Comparison of ENCODE assay signal across 15 cellular contexts in genomic region chr2:230600881-230601280, GRCh38.
DNase-seq lines count a peak whose midpoint lies in the region; ATAC-seq and TF ChIP-seq lines count a peak whose summit lies in the region.
"Had no signal": no experiment of that assay in that cellular context is flagged by ENCODE, and none has a peak within 500 bp of the region (broad histone marks: within the 10 kb centered on the region; RNA-seq: fewer than 3 reads in every experiment).

No MANE protein-coding gene starts in this region.

- peak overlapping the region; percentile 72 for H3K4me3 Mint-ChIP-seq in CD4-positive, alpha-beta T cell
- H3K4me3 Mint-ChIP-seq in effector memory CD8-positive, alpha-beta T cell: peak overlapping the region; percentile 59 to 68

- no peaks in the 10 kb centered on the region for H3K27me3 Mint-ChIP-seq in CD4-positive, alpha-beta T cell
- H3K27me3 Mint-ChIP-seq in effector memory CD8-positive, alpha-beta T cell: no peaks in the 10 kb centered on the region

- peak overlapping the region; percentile 32 for H3K4me3 ChIP-seq in DOHH2 (ENCODE audit: low read length)
- no peak overlapping the region for H3K4me3 ChIP-seq in PC-9
- H3K4me3 ChIP-seq in osteoblast (ENCODE audit: insufficient read depth, low read length): no peak overlapping the region
- H3K4me3 ChIP-seq: adrenal gland, cardiac muscle cell had no signal

- H2AFZ ChIP-seq in PC-9 (no peak overlapping the region), osteoblast (ENCODE audit: low read length) (no peak overlapping the region)
- H2AFZ ChIP-seq: parathyroid adenoma had no signal

- peak overlapping the region; percentile 98 for H3K27ac Mint-ChIP-seq in CD4-positive, alpha-beta T cell
- H3K27ac Mint-ChIP-seq in effector memory CD8-positive, alpha-beta T cell: peak overlapping the region; percentile 44 to 76

- POLR2A ChIA-PET in CD4-positive, alpha-beta T cell (lab: Charles Lee): no interaction called here
- POLR2A ChIA-PET in PC-9 (lab: Charles Lee; ENCODE audit: unreplicated experiment): no interaction called here

- H3K9me3 Mint-ChIP-seq in CD4-positive, alpha-beta T cell: peaks cover 22% of the 10 kb centered on the region
- peaks cover 0 to 2% of the 10 kb centered on the region in 2 donors for H3K9me3 Mint-ChIP-seq in effector memory CD8-positive, alpha-beta T cell

- H3K9me2 ChIP-seq in DOHH2 (replicated peaks; ENCODE audit: control insufficient read depth, low read length): no peaks in the 10 kb centered on the region
- no peaks in the 10 kb centered on the region for H3K9me2 ChIP-seq in PC-9 (ENCODE audit: insufficient read depth)

- TF ChIP-seq CTCF in CD4-positive, alpha-beta T cell (IDR thresholded peaks at IDR 0.05): no peak
- TF ChIP-seq CTCF in DOHH2 (IDR thresholded peaks at IDR 0.05; ENCODE audit: low read depth, low read length, poor library complexity, severe bottlenecking) (no peak), PC-9 (conservative IDR thresholded peaks at IDR 0.05) (no peak), osteoblast (IDR thresholded peaks at IDR 0.05; ENCODE audit: extremely low read depth, low read depth, low read length) (no peak)

- H3K27me3 ChIP-seq in CD4-positive, alpha-beta T cell (ENCODE audit: control insufficient read depth, insufficient read depth, low read length): no peaks in the 10 kb centered on the region
- H3K27me3 ChIP-seq in DOHH2 (ENCODE audit: control insufficient read depth, low read length) (no peaks in the 10 kb centered on the region), PC-9 (ENCODE audit: insufficient read depth, low read depth) (peaks cover 16% of the 10 kb centered on the region), osteoblast (ENCODE audit: insufficient read depth, low read length) (no peaks in the 10 kb centered on the region)
- H3K27me3 ChIP-seq: adrenal gland, cardiac muscle cell had no signal

- H3K9me3 ChIP-seq in CD4-positive, alpha-beta T cell (ENCODE audit: control insufficient read depth, low read length): no peaks in the 10 kb centered on the region
- H3K9me3 ChIP-seq in DOHH2 (ENCODE audit: control insufficient read depth, insufficient read depth, low read length): 0 out of 2 replicates have a peak, but pooled peaks cover 2% of the 10 kb centered on the region
- no peaks in the 10 kb centered on the region for H3K9me3 ChIP-seq in PC-9 (ENCODE audit: insufficient read depth, low read depth)
- H3K9me3 ChIP-seq in osteoblast (ENCODE audit: low read depth, low read length): no peaks in the 10 kb centered on the region
- H3K9me3 ChIP-seq: adrenal gland had no signal

- H3F3A ChIP-seq in DOHH2 (ENCODE audit: control insufficient read depth, insufficient read depth) (peaks cover 7% of the 10 kb centered on the region), PC-9 (ENCODE audit: insufficient read depth, low read depth) (0 out of 2 replicates have a peak, but pooled peaks cover 4% of the 10 kb centered on the region)

- intact Hi-C loops in CD4-positive, alpha-beta T cell (cut with DNase I, micrococcal nuclease): loop anchor here (5.0 kb wide), 2 partner anchors 61 to 389 kb away; no protein-coding TSS in a partner anchor
- intact Hi-C loops in PC-9 (cut with micrococcal nuclease; ENCODE audit: unreplicated experiment): no loop called here

- H3K79me2 ChIP-seq in DOHH2 (ENCODE audit: control insufficient read depth, low read length) (no peaks in the 10 kb centered on the region), PC-9 (ENCODE audit: low read depth) (no peaks in the 10 kb centered on the region), osteoblast (ENCODE audit: insufficient read depth, low read length) (no peaks in the 10 kb centered on the region)
- H3K79me2 ChIP-seq: parathyroid adenoma had no signal

- CTCF ChIA-PET in CD4-positive, alpha-beta T cell (lab: Charles Lee): no interaction called here
- CTCF ChIA-PET in PC-9 (lab: Charles Lee): no interaction called here

- H4K20me1 ChIP-seq in DOHH2 (ENCODE audit: control insufficient read depth, insufficient read depth, low read depth, low read length): no peaks in the 10 kb centered on the region
- no peaks in the 10 kb centered on the region for H4K20me1 ChIP-seq in PC-9 (ENCODE audit: insufficient read depth)
- no peaks in the 10 kb centered on the region for H4K20me1 ChIP-seq in osteoblast (ENCODE audit: insufficient read depth, low read length)

- peaks cover 93% of the 10 kb centered on the region for H3K4me1 Mint-ChIP-seq in CD4-positive, alpha-beta T cell (ENCODE audit: low read depth)
- H3K4me1 Mint-ChIP-seq in effector memory CD8-positive, alpha-beta T cell (ENCODE audit: low read depth in 2 of 2): peaks cover 32 to 50% of the 10 kb centered on the region in 2 donors

- peak overlapping the region; percentile 50 for H3K4me2 ChIP-seq in DOHH2 (ENCODE audit: low read length)
- H3K4me2 ChIP-seq in PC-9: peak overlapping the region; percentile 51
- H3K4me2 ChIP-seq in osteoblast (ENCODE audit: insufficient read depth, low read length): no peak overlapping the region

- no peak overlapping the region for H3K27ac ChIP-seq in CD4-positive, alpha-beta T cell (ENCODE audit: low read depth, low read length)
- H3K27ac ChIP-seq in DOHH2 (ENCODE audit: low read depth, low read length) (peak overlapping the region; percentile 6), PC-9 (no peak overlapping the region), osteoblast (ENCODE audit: low read depth, low read length) (no peak overlapping the region)
- H3K27ac ChIP-seq: adrenal gland, cardiac muscle cell, parathyroid adenoma had no signal

- H3K4me1 ChIP-seq in DOHH2 (ENCODE audit: control insufficient read depth, low read length) (peaks cover 79% of the 10 kb centered on the region), PC-9 (replicated peaks; ENCODE audit: insufficient read depth) (peaks cover 9% of the 10 kb centered on the region), osteoblast (ENCODE audit: insufficient read depth, low read length) (no peaks in the 10 kb centered on the region)
- H3K4me1 ChIP-seq: adrenal gland, parathyroid adenoma had no signal

- ATAC-seq in CD4-positive, alpha-beta T cell (ENCODE audit: poor library complexity): no peak
- ATAC-seq in effector memory CD8-positive, alpha-beta T cell (replicated peaks): no peak
- ATAC-seq: esophagus mucosa had no signal

- no peak for DNase-seq in CD4-positive, alpha-beta T cell
- no peak for DNase-seq in PC-9
- no peak for DNase-seq in effector memory CD8-positive, alpha-beta T cell
- no peak for DNase-seq in osteoblast (ENCODE audit: insufficient read length, low spot score, missing footprints)
- no peak for DNase-seq in EL
- DNase-seq in HuH-7 (ENCODE audit: low spot score): no peak
- DNase-seq: adrenal gland; Kasumi-1; NCI-H1105 treated with DMSO at 0.1 percent for 48 hours; NCI-H69; stimulated activated CD4-positive, alpha-beta T cell treated with anti-CD3 and anti-CD28 coated beads, Interleukin-2, amount 100 ng/mL, for 24 hours had no signal

- BruUV-seq in PC-9 (replicated peaks; lab: Mats Ljungman, UMichigan): no TSS peak

- peaks cover 50% of the 10 kb centered on the region for H3K36me3 Mint-ChIP-seq in CD4-positive, alpha-beta T cell (ENCODE audit: low read depth)
- no peaks in the 10 kb centered on the region for H3K36me3 Mint-ChIP-seq in effector memory CD8-positive, alpha-beta T cell (ENCODE audit: insufficient read depth)

- H3K36me3 ChIP-seq in DOHH2 (ENCODE audit: control insufficient read depth, low read length) (no peaks in the 10 kb centered on the region), PC-9 (ENCODE audit: low read depth) (no peaks in the 10 kb centered on the region), osteoblast (ENCODE audit: insufficient read depth, low read length) (no peaks in the 10 kb centered on the region)
- H3K36me3 ChIP-seq: adrenal gland, cardiac muscle cell had no signal
